Comparison of ENCODE assay signal across 1 cellular context in genomic region chr3:42229266-42229941, GRCh38.
TF ChIP-seq lines count a peak whose summit lies in the region.

No MANE protein-coding gene starts in this region.

TF ChIP-seq in SK-N-SH treated with all-trans-retinoic acid at 6 μM for 48 hours, 23 proteins besides CTCF, POLR2A, EP300 and RAD21 (continued from another document):
- TF ChIP-seq, protein P1, sequence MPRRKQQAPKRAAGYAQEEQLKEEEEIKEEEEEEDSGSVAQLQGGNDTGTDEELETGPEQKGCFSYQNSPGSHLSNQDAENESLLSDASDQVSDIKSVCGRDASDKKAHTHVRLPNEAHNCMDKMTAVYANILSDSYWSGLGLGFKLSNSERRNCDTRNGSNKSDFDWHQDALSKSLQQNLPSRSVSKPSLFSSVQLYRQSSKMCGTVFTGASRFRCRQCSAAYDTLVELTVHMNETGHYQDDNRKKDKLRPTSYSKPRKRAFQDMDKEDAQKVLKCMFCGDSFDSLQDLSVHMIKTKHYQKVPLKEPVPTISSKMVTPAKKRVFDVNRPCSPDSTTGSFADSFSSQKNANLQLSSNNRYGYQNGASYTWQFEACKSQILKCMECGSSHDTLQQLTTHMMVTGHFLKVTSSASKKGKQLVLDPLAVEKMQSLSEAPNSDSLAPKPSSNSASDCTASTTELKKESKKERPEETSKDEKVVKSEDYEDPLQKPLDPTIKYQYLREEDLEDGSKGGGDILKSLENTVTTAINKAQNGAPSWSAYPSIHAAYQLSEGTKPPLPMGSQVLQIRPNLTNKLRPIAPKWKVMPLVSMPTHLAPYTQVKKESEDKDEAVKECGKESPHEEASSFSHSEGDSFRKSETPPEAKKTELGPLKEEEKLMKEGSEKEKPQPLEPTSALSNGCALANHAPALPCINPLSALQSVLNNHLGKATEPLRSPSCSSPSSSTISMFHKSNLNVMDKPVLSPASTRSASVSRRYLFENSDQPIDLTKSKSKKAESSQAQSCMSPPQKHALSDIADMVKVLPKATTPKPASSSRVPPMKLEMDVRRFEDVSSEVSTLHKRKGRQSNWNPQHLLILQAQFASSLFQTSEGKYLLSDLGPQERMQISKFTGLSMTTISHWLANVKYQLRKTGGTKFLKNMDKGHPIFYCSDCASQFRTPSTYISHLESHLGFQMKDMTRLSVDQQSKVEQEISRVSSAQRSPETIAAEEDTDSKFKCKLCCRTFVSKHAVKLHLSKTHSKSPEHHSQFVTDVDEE (CRISPR knock-in tag; IDR thresholded peaks at IDR 0.05): no peak
- TF ChIP-seq ZNF70 (CRISPR knock-in tag; IDR thresholded peaks at IDR 0.05): no peak
- no peak for TF ChIP-seq CSDC2 (CRISPR knock-in tag; IDR thresholded peaks at IDR 0.05)
- TF ChIP-seq POU6F1 (CRISPR knock-in tag; IDR thresholded peaks at IDR 0.05; ENCODE audit: borderline replicate concordance, low read depth): no peak
- TF ChIP-seq GLIS3 (CRISPR knock-in tag; IDR thresholded peaks at IDR 0.05): no peak
- TF ChIP-seq ZNF8 (CRISPR knock-in tag; IDR thresholded peaks at IDR 0.05): no peak
- no peak for TF ChIP-seq ESRRG (CRISPR knock-in tag; IDR thresholded peaks at IDR 0.05)
- no peak for TF ChIP-seq ISL1 (CRISPR knock-in tag; IDR thresholded peaks at IDR 0.05)
